In the genomic region with DNA sequence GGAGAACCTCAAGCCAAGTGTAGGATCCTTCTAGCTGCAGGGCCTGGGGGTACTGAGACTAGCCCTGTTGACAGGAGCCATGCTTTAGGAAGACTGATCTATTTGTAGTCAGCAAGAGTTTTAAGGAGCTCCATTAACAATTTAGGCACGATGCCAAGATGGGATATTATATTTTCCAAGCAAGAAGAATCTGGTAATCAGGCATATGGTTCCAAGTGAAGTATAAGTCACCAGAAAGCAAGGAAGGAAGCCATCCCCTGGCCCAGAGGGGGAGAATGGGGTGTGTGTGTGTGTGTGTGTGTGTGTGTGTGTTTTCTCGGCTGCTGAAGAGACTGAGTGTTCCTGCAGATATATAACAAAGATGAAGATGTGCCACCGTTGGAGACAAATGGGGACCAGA, we compare ENCODE assay signal across 1 cellular context.
TF ChIP-seq lines count a peak whose summit lies in the region.

No MANE protein-coding gene starts in this region.

TF ChIP-seq in GM12878, 131 proteins besides CTCF, POLR2A, EP300 and RAD21 (continued from another document):
- TF ChIP-seq MTA2 (IDR thresholded peaks at IDR 0.05; ENCODE audit: low read depth) (no peak), RAD51 (IDR thresholded peaks at IDR 0.05) (no peak), CHD1 (IDR thresholded peaks at IDR 0.05; ENCODE audit: low read depth, low read length) (no peak), STAT1 (conservative IDR thresholded peaks at IDR 0.05) (no peak)
TF ChIP-seq in GM12878: peak in this region for 0.
